Comparison of ENCODE assay signal across 8 cellular contexts in the genomic region with DNA sequence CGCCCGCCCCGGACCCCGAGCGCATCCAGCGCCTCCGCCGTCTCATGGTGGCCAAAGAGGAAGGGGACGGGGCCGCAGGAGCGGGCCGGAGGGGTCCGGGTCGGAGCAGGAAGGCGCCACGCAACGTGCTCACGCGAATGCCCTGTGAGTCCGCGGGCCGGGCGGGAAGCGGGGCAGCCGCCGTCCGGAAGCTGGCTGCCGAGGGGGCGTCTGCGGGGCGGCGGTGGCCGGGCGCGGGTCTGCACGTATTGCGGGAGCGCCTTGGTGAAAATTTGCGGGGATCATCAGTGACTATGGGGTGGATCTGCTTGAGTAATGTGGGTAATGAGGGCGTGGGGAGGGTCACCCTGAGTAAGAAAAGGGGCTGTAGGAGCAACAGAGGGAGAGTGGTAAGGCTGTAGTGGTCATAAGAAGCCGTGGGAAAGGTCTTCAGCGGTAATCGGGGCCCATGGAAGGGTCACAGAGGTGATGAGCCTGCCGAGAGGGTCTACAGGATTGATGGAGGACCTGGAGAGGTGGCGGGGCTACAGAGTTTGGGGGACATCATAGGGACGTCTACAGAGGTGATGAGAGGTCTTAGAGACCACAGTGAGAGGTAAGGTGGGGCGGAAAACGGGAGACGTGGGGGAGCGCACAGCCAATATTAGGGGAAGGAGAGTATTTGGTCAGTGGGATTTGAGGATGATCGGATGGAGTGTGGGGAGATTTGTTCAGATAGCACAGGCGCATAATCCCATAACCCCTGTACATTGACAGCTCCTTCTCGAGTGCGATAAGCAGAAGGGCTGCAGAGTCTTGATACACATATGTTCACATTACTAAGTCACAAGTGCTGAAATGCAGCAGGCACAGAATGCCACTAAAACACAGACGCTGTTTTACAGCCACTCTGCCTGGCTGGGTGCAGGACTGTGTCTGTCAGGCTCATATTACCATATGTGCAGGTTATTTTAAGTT. TPM values are rescaled to one million over a fixed set of nuclear protein-coding genes. Genes with fewer than 3 reads are reported as not detected.
A peak's percentile ranks its signal among the peaks of the same experiment; 100 is the strongest.
DNase-seq lines count a peak whose midpoint lies in the region; ATAC-seq and TF ChIP-seq lines count a peak whose summit lies in the region.

No MANE protein-coding gene starts in this region.

- peak overlapping the region; percentile 87 for H3K9ac ChIP-seq in Karpas-422 (ENCODE audit: low read length)

- H3K9me2 ChIP-seq in Karpas-422 (replicated peaks; ENCODE audit: insufficient read depth, low read length), result no peaks in the 10 kb centered on the region

- 4 to 5% methylated on average over 54 to 55 of the region's 55 CpGs for WGBS in heart right ventricle, 2 donors
- WGBS in prostate gland, result 3% methylated on average over 51 of the region's 55 CpGs

- peaks cover 29% of the 10 kb centered on the region for H3K36me3 Mint-ChIP-seq in activated T-helper 2 cell treated with anti-CD3 and anti-CD28 coated beads, Interferon-gamma antibody, Interleukin-2, Interleukin-4, amounts not matched to agents 10 μg/mL and 5 μg/mL and 100 μg/mL, durations not matched to agents 14 hours and 24 hours and 36 hours (ENCODE audit: low read depth)

- H3K4me1 Mint-ChIP-seq in activated T-helper 2 cell treated with anti-CD3 and anti-CD28 coated beads, Interferon-gamma antibody, Interleukin-2, Interleukin-4, amounts not matched to agents 10 μg/mL and 5 μg/mL and 100 μg/mL, durations not matched to agents 14 hours and 24 hours and 36 hours (ENCODE audit: low read depth), result peaks cover 39% of the 10 kb centered on the region

- H3K4me1 ChIP-seq in Karpas-422 (ENCODE audit: low read length) (peaks cover 20% of the 10 kb centered on the region), heart right ventricle (peaks cover 0 to 20% (median 12%) of the 10 kb centered on the region in 9 donors), prostate gland (replicated peaks) (peaks cover 5% of the 10 kb centered on the region)

- H3K27me3 ChIP-seq in Karpas-422 (ENCODE audit: low read length), result no peaks in the 10 kb centered on the region
- no peaks in the 10 kb centered on the region for H3K27me3 ChIP-seq in heart right ventricle
- H3K27me3 ChIP-seq in prostate gland (replicated peaks; ENCODE audit: insufficient read depth), result no peaks in the 10 kb centered on the region

- TF ChIP-seq CTCF in heart right ventricle (IDR thresholded peaks at IDR 0.05) (no peak), prostate gland (IDR thresholded peaks at IDR 0.05) (no peak)

- H3K27ac Mint-ChIP-seq in activated T-helper 2 cell treated with anti-CD3 and anti-CD28 coated beads, Interferon-gamma antibody, Interleukin-2, Interleukin-4, amounts not matched to agents 10 μg/mL and 5 μg/mL and 100 μg/mL, durations not matched to agents 14 hours and 24 hours and 36 hours, result peak overlapping the region; percentile 82

- intact Hi-C loops in activated T-helper 2 cell treated with anti-CD3 and anti-CD28 coated beads, Interferon-gamma antibody, Interleukin-2, Interleukin-4, amounts not matched to agents 10 μg/mL and 5 μg/mL and 100 μg/mL, durations not matched to agents 14 hours and 24 hours and 36 hours (cut with micrococcal nuclease), result loop anchor here (5.0 to 10.0 kb wide), 2 partner anchors 402 to 600 kb away; a partner anchor contains a TSS
- intact Hi-C loops in heart right ventricle (cut with DNase I), result loop anchor here in 1 of 10 donors (5.0 kb wide), 1 partner anchor 417 kb away; no protein-coding TSS in a partner anchor
- intact Hi-C loops in prostate gland (cut with DNase I), result loop anchor here (5.0 to 10.0 kb wide), 2 partner anchors 270 to 372 kb away; no protein-coding TSS in a partner anchor

- DNase-seq in EL, result peak; percentile 21
- DNase-seq in Karpas-422, result peak; percentile 77
- DNase-seq in activated T-helper 2 cell treated with anti-CD3 and anti-CD28 coated beads, Interferon-gamma antibody, Interleukin-2, Interleukin-4, amounts not matched to agents 10 μg/mL and 5 μg/mL and 100 μg/mL, durations not matched to agents 14 hours and 24 hours and 36 hours (ENCODE audit: low spot score), result no peak
- peak; percentile 13 to 41 for DNase-seq in heart right ventricle
- DNase-seq in prostate gland (ENCODE audit: low spot score), result no peak
- DNase-seq in NCI-H345 treated with DMSO at 0.1 percent for 48 hours (lab: John Stamatoyannopoulos, UW; ENCODE audit: unreplicated experiment), result no peak
- DNase-seq in cortex of kidney (lab: John Stamatoyannopoulos, UW), result no peak

- H3K36me3 ChIP-seq in Karpas-422 (ENCODE audit: insufficient read depth, low read length) (peaks cover 4% of the 10 kb centered on the region; the same call in 1 of the 2 replicates), heart right ventricle (peaks cover 0 to 8% (median 0%) of the 10 kb centered on the region in 9 donors), prostate gland (no peaks in the 10 kb centered on the region)

- H2AFZ ChIP-seq in Karpas-422 (ENCODE audit: low read length), result peak overlapping the region; percentile 67

- H3K4me3 Mint-ChIP-seq in activated T-helper 2 cell treated with anti-CD3 and anti-CD28 coated beads, Interferon-gamma antibody, Interleukin-2, Interleukin-4, amounts not matched to agents 10 μg/mL and 5 μg/mL and 100 μg/mL, durations not matched to agents 14 hours and 24 hours and 36 hours (ENCODE audit: low read depth), result peak overlapping the region; percentile 90

- no peaks in the 10 kb centered on the region for H3K9me3 ChIP-seq in Karpas-422 (ENCODE audit: low read length)
- H3K9me3 ChIP-seq in heart right ventricle, result no peaks in the 10 kb centered on the region
- H3K9me3 ChIP-seq in prostate gland, result no peaks in the 10 kb centered on the region

- peak overlapping the region; percentile 86 for H3K4me3 ChIP-seq in Karpas-422 (ENCODE audit: low read length)
- peak overlapping the region; percentile 68 to 97 (median 84) for H3K4me3 ChIP-seq in heart right ventricle
- H3K4me3 ChIP-seq in prostate gland, result peak overlapping the region; percentile 61 to 78

- H3K4me2 ChIP-seq in Karpas-422 (ENCODE audit: low read depth, low read length, poor library complexity, severe bottlenecking), result peak overlapping the region; percentile 99

- H4K20me1 ChIP-seq in Karpas-422 (ENCODE audit: insufficient read depth, low read depth, low read length), result no peaks in the 10 kb centered on the region

- no peak overlapping the region for H3K27ac ChIP-seq in Karpas-422 (ENCODE audit: low read length)
- peak overlapping the region in 7 of 10 donors; percentile 35 to 86 (median 52) for H3K27ac ChIP-seq in heart right ventricle
- H3K27ac ChIP-seq in prostate gland, result peak overlapping the region; percentile 72

- H3K9me3 Mint-ChIP-seq in activated T-helper 2 cell treated with anti-CD3 and anti-CD28 coated beads, Interferon-gamma antibody, Interleukin-2, Interleukin-4, amounts not matched to agents 10 μg/mL and 5 μg/mL and 100 μg/mL, durations not matched to agents 14 hours and 24 hours and 36 hours, result no peaks in the 10 kb centered on the region

- no peak for TF ChIP-seq POLR2A in prostate gland (IDR thresholded peaks at IDR 0.05)

- H3K27me3 Mint-ChIP-seq in activated T-helper 2 cell treated with anti-CD3 and anti-CD28 coated beads, Interferon-gamma antibody, Interleukin-2, Interleukin-4, amounts not matched to agents 10 μg/mL and 5 μg/mL and 100 μg/mL, durations not matched to agents 14 hours and 24 hours and 36 hours (ENCODE audit: low read depth), result no peaks in the 10 kb centered on the region

- ATAC-seq in GM21529 (IDR thresholded peaks at IDR 0.05; ENCODE audit: unreplicated experiment), result peak; percentile 26
- ATAC-seq in heart right ventricle, result peak in 5 of 8 donors; percentile 1 to 22 (median 2)

- H3K79me2 ChIP-seq in Karpas-422 (ENCODE audit: low read length), result peaks cover 54% of the 10 kb centered on the region

RNA-seq across cellular contexts. Expression of a gene that starts 0.8 kb away (rescaled TPM):
- total RNA-seq in Karpas-422 (2014; rRNA removed; shearing (Covaris generic); ENCODE audit: low replicate concordance), result 5.7 and 6.5 TPM in 2 replicates
- total RNA-seq in activated T-helper 2 cell treated with anti-CD3 and anti-CD28 coated beads, Interferon-gamma antibody, Interleukin-2, Interleukin-4, amounts not matched to agents 10 μg/mL and 5 μg/mL and 100 μg/mL, durations not matched to agents 14 hours and 24 hours and 36 hours, result 8.7 and 8.9 TPM in 2 replicates
- total RNA-seq in heart right ventricle (1 to 10 TPM in 9 of 10 donors, under 1 TPM in 1; 0.98 to 2.2 (median 1.7) TPM), prostate gland (1 to 10 TPM; 4.1 to 8.1 TPM)
- polyA plus RNA-seq in heart right ventricle, result 1 to 10 TPM in 1 of 2 donors, under 1 TPM in 1; 0.66 to 1.4 TPM

RNA-seq across cellular contexts. Expression of a gene that starts 13.1 kb away (rescaled TPM):
- 18.6 and 25.1 TPM in 2 replicates for total RNA-seq in Karpas-422 (2014; rRNA removed; shearing (Covaris generic); ENCODE audit: low replicate concordance)
- 28.8 and 29.3 TPM in 2 replicates for total RNA-seq in activated T-helper 2 cell treated with anti-CD3 and anti-CD28 coated beads, Interferon-gamma antibody, Interleukin-2, Interleukin-4, amounts not matched to agents 10 μg/mL and 5 μg/mL and 100 μg/mL, durations not matched to agents 14 hours and 24 hours and 36 hours
- total RNA-seq in heart right ventricle (1 to 10 TPM; 3.4 to 9.5 (median 6.2) TPM), prostate gland (10 to 100 TPM; 14.1 to 16.9 TPM)
- 10 to 100 TPM in 1 of 2 donors, 1 to 10 TPM in 1; 6.4 to 11.9 TPM for polyA plus RNA-seq in heart right ventricle

Comparison
In these comparisons a context has a peak if more than half of its experiments do, and no peak if none do; other contexts are left out.
1. DNase-seq: peak in EL (single experiment), Karpas-422 (single experiment) and heart right ventricle (2 of 2); none in activated T-helper 2 cell treated with anti-CD3 and anti-CD28 coated beads, Interferon-gamma antibody, Interleukin-2, Interleukin-4, amounts not matched to agents 10 μg/mL and 5 μg/mL and 100 μg/mL, durations not matched to agents 14 hours and 24 hours and 36 hours (single experiment), prostate gland (single experiment), NCI-H345 treated with DMSO at 0.1 percent for 48 hours (single experiment) and cortex of kidney (single experiment).
2. Peak in every context shown above with its lines, with median percentiles within 50 percentile points of each other: H3K4me3 ChIP-seq.